In genomic region chr7:25786958-25787730, GRCh38 we compare ENCODE assay signal across 18 cellular contexts.
DNase-seq lines count a peak whose midpoint lies in the region; ATAC-seq and TF ChIP-seq lines count a peak whose summit lies in the region.
"Had no signal": no experiment of that assay in that cellular context is flagged by ENCODE, and none has a peak within 500 bp of the region (broad histone marks: within the 10 kb centered on the region; RNA-seq: fewer than 3 reads in every experiment).

No MANE protein-coding gene starts in this region.

- H4K20me1 ChIP-seq in OCI-LY7 (ENCODE audit: insufficient read depth, low read length), result no peaks in the 10 kb centered on the region

- peak; percentile 89 for ATAC-seq in left ventricle myocardium superior
- no peak for ATAC-seq in foreskin keratinocyte
- no peak for ATAC-seq in HG02588 (IDR thresholded peaks at IDR 0.05; ENCODE audit: unreplicated experiment)
- ATAC-seq: activated CD8-positive, alpha-beta T cell treated with anti-CD3 and anti-CD28 coated beads, Interleukin-2, amount 10 ng/mL, durations not matched to agents 7 days and 5 days; natural killer cell treated with Interleukin-12 subunit alpha and Interleukin-12 subunit beta and Interleukin-15 and Interleukin-18, amount 100 ng/mL, for 72 hours; Panc1 had no signal

- intact Hi-C loops in ascending aorta (cut with DNase I), result no loop called here
- intact Hi-C loops in left ventricle myocardium superior (cut with micrococcal nuclease), result no loop called here
- intact Hi-C loops in OCI-LY7 (cut with micrococcal nuclease; ENCODE audit: unreplicated experiment), result no loop called here

- peak; percentile 19 for DNase-seq in AG04449 (ENCODE audit: low read depth, low spot score)
- no peak for DNase-seq in ascending aorta (ENCODE audit: low spot score in 2 of 2)
- no peak for DNase-seq in left ventricle myocardium superior
- no peak for DNase-seq in hepatic stellate cell (ENCODE audit: low spot score)
- DNase-seq in OCI-LY7 (ENCODE audit: low spot score), result no peak
- no peak for DNase-seq in foreskin keratinocyte
- DNase-seq: activated CD8-positive, alpha-beta T cell treated with anti-CD3 and anti-CD28 coated beads, Interleukin-2, amount 10 ng/mL, durations not matched to agents 7 days and 5 days; CD4-positive, alpha-beta T cell; dermis blood vessel endothelial cell; DND-41; MM.1S; NCI-H1930; NCI-H526 treated with DMSO at 0.1 percent for 48 hours; stimulated activated CD4-positive, alpha-beta T cell treated with anti-CD3 and anti-CD28 coated beads, Interleukin-2, amount 100 ng/mL, for 24 hours had no signal

- H2AFZ ChIP-seq in OCI-LY7 (ENCODE audit: low read length), result no peak overlapping the region

- H3K9me3 ChIP-seq in ascending aorta (no peaks in the 10 kb centered on the region), OCI-LY7 (ENCODE audit: low read length) (no peaks in the 10 kb centered on the region)

- TF ChIP-seq CTCF in AG04449 (IDR thresholded peaks at IDR 0.05; ENCODE audit: insufficient read depth, low read length, missing control alignments) (no peak), ascending aorta (IDR thresholded peaks at IDR 0.05) (no peak), OCI-LY7 (conservative IDR thresholded peaks at IDR 0.05; ENCODE audit: low read length) (no peak), foreskin keratinocyte (conservative IDR thresholded peaks at IDR 0.05) (no peak)

- no TSS peak for BruUV-seq in OCI-LY7 (replicated peaks; lab: Mats Ljungman, UMichigan)

- no peaks in the 10 kb centered on the region for H3K9me2 ChIP-seq in OCI-LY7 (ENCODE audit: insufficient read depth, low read length)

- H3K4me3 ChIP-seq in AG04449 (ENCODE audit: low read depth, low read length) (no peak overlapping the region), ascending aorta (no peak overlapping the region), rectal smooth muscle tissue (ENCODE audit: low read length) (no peak overlapping the region), OCI-LY7 (ENCODE audit: low read depth, low read length, poor library complexity, severe bottlenecking) (no peak overlapping the region)

- H3K9ac ChIP-seq in rectal smooth muscle tissue (ENCODE audit: low read length), result no peak overlapping the region

- H3K36me3 ChIP-seq in ascending aorta, result no peaks in the 10 kb centered on the region
- H3K36me3 ChIP-seq in rectal smooth muscle tissue (ENCODE audit: control insufficient read depth, insufficient read depth, low read length), result no peaks in the 10 kb centered on the region
- H3K36me3 ChIP-seq in OCI-LY7 (ENCODE audit: insufficient read depth, low read length), result no peaks in the 10 kb centered on the region

- no peak overlapping the region for H3K4me2 ChIP-seq in OCI-LY7 (ENCODE audit: low read length)

- CTCF ChIA-PET in AG04449 (lab: Yijun Ruan, JAX) (interaction anchor here (1.3 kb wide), 1 partner anchor 33 kb away, joined by 4 read pairs; no protein-coding TSS in a partner anchor), OCI-LY7 (lab: Charles Lee; ENCODE audit: unreplicated experiment) (no interaction called here)

- H3K27me3 ChIP-seq in ascending aorta, result no peaks in the 10 kb centered on the region
- H3K27me3 ChIP-seq in rectal smooth muscle tissue (ENCODE audit: control insufficient read depth, insufficient read depth, low read length), result no peaks in the 10 kb centered on the region
- peaks cover 2% of the 10 kb centered on the region for H3K27me3 ChIP-seq in foreskin keratinocyte

- H3K4me1 ChIP-seq in ascending aorta, result peaks cover 5 to 14% of the 10 kb centered on the region in 2 donors
- peaks cover 14% of the 10 kb centered on the region for H3K4me1 ChIP-seq in rectal smooth muscle tissue (ENCODE audit: control insufficient read depth, insufficient read depth, low read length)
- H3K4me1 ChIP-seq in OCI-LY7 (ENCODE audit: insufficient read depth, low read length, poor library complexity, severe bottlenecking), result no peaks in the 10 kb centered on the region
- H3K4me1 ChIP-seq in foreskin keratinocyte, result peaks cover 3% of the 10 kb centered on the region

- no peaks in the 10 kb centered on the region for H3K79me2 ChIP-seq in OCI-LY7 (ENCODE audit: insufficient read depth, low read depth, low read length)

- POLR2A ChIA-PET in AG04449 (lab: Yijun Ruan, JAX), result interaction anchor here (1.1 kb wide), 1 partner anchor 62 kb away, joined by 3 read pairs; no protein-coding TSS in a partner anchor
- POLR2A ChIA-PET in OCI-LY7 (lab: Charles Lee), result interaction anchor here (0.5 kb wide), 1 partner anchor 328 kb away, joined by 5 read pairs; no protein-coding TSS in a partner anchor

- peak overlapping the region; percentile 42 to 66 for H3K27ac ChIP-seq in ascending aorta
- H3K27ac ChIP-seq in rectal smooth muscle tissue (ENCODE audit: low read depth, low read length), result peak overlapping the region; percentile 62
- H3K27ac ChIP-seq in OCI-LY7 (ENCODE audit: low read depth, low read length, poor library complexity, severe bottlenecking), result no peak overlapping the region
- H3K27ac ChIP-seq in foreskin keratinocyte, result no peak overlapping the region

Comparison
In these comparisons a context has a peak if more than half of its experiments do, and no peak if none do; other contexts are left out.
1. H3K27ac ChIP-seq: peak in ascending aorta (2 of 2) and rectal smooth muscle tissue (single experiment); none in OCI-LY7 (single experiment) and foreskin keratinocyte (single experiment).